ENCODE assay signal across 1 cellular context in genomic region chr16:46832757-46833464, GRCh38.
TF ChIP-seq lines count a peak whose summit lies in the region.

No MANE protein-coding gene starts in this region.

TF ChIP-seq in K562, 482 proteins besides CTCF, POLR2A, EP300 and RAD21:
- no peak for TF ChIP-seq SMC3 (conservative IDR thresholded peaks at IDR 0.05; ENCODE audit: insufficient read depth, low read depth, low read length)
- TF ChIP-seq ZNF699 (CRISPR knock-in tag; IDR thresholded peaks at IDR 0.05; ENCODE audit: insufficient replicate concordance) = no peak
- TF ChIP-seq POLR3G (IDR thresholded peaks at IDR 0.05; ENCODE audit: extremely low read depth, insufficient read length, insufficient replicate concordance) = no peak
- no peak for TF ChIP-seq KLF6 (CRISPR knock-in tag; IDR thresholded peaks at IDR 0.05; ENCODE audit: borderline replicate concordance)
- TF ChIP-seq CEBPB (tag; IDR thresholded peaks at IDR 0.05) = peak; percentile 63
- TF ChIP-seq CREM (IDR thresholded peaks at IDR 0.05; ENCODE audit: low read depth) = no peak
- TF ChIP-seq RB1 (IDR thresholded peaks at IDR 0.05; ENCODE audit: low read depth) = no peak
- TF ChIP-seq ZNF121 (CRISPR knock-in tag; conservative IDR thresholded peaks at IDR 0.05) = peak; percentile 67
- TF ChIP-seq E4F1 (CRISPR knock-in tag; IDR thresholded peaks at IDR 0.05; ENCODE audit: borderline replicate concordance) = no peak
- no peak for TF ChIP-seq ERF (CRISPR knock-in tag; IDR thresholded peaks at IDR 0.05)
